Comparison of ENCODE assay signal across 3 cellular contexts in the genomic region with DNA sequence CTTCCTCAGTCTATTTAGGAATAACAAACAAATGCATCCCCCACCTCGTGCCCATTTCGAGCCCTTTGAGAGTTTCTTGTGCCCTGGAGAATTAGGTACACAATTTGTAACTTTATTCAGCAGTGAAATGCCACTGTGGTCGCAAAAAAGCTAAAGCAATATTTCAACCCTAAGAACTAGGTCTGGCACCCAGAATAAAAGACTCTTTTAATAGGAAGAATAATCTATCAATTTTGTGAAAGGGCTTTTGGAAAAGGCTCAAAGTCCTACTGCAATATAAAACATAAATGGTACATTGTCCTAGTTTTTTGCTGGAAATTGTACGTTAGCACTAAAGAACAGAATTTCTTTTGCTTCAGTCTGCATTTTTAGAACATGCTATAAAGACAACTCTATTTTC.
"Had no signal": no experiment of that assay in that cellular context is flagged by ENCODE, and none has a peak within 500 bp of the region (broad histone marks: within the 10 kb centered on the region; RNA-seq: fewer than 3 reads in every experiment).

No MANE protein-coding gene starts in this region.

- DNase-seq: H9, HCEC 1CT had no signal

- H3K4me3 Mint-ChIP-seq: GM23338, H9 had no signal

- H3K9me3 Mint-ChIP-seq: GM23338, H9 had no signal
